24 cellular contexts compared by ENCODE assay signal in the genomic region with DNA sequence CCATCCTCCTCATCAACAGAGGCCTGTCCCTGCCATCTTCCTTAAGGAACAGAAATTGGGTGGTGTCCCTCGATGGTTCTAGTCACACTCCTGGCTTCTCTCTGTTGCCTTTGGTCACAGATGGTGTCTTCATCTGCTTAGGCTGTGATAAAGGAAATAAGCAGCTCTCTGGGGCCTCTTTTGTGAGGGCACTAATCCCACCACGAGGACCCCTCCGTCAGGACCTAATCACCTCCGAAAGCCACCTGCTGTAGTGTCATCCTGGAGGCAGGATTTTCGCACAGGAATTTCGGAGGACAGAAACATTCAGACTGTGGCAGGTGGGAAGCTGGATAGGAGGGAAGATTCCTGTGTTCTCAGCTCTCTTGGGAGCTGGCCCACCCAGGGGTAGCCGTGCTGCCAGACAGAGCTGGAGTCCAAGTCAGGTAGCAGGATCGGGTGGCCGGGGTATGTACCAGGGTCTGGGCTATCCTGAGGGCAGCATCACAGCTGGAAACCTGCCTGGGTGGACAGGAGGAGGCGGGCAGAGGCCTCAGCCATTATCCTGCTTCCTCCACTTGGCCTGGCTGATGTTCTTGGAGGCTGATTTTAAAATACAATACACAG. TPM values are rescaled to one million over a fixed set of nuclear protein-coding genes. Genes with fewer than 3 reads are reported as not detected.
A peak's percentile ranks its signal among the peaks of the same experiment; 100 is the strongest.
DNase-seq lines count a peak whose midpoint lies in the region; ATAC-seq and TF ChIP-seq lines count a peak whose summit lies in the region.
"Had no signal": no experiment of that assay in that cellular context is flagged by ENCODE, and none has a peak within 500 bp of the region (broad histone marks: within the 10 kb centered on the region; RNA-seq: fewer than 3 reads in every experiment).

No MANE protein-coding gene starts in this region.

- peaks cover 12 to 20% (median 13%) of the 10 kb centered on the region in 7 donors for H3K4me1 Mint-ChIP-seq in naive thymus-derived CD4-positive, alpha-beta T cell

- CTCF ChIA-PET in naive thymus-derived CD4-positive, alpha-beta T cell (lab: Charles Lee), result no interaction called here

- no peak overlapping the region for H3K4me3 Mint-ChIP-seq in naive thymus-derived CD4-positive, alpha-beta T cell
- H3K4me3 Mint-ChIP-seq: CD4-positive, alpha-beta memory T cell had no signal

- TF ChIP-seq CTCF in DND-41 (IDR thresholded peaks at IDR 0.05; ENCODE audit: borderline replicate concordance, extremely low read depth, low read length, poor library complexity, severe bottlenecking), result no peak
- TF ChIP-seq CTCF in WERI-Rb-1 (IDR thresholded peaks at IDR 0.05; ENCODE audit: low read depth, low read length), result no peak
- no peak for TF ChIP-seq CTCF in smooth muscle cell (IDR thresholded peaks at IDR 0.05; ENCODE audit: borderline replicate concordance, insufficient read depth, poor library complexity, severe bottlenecking)

- H4K8ac ChIP-seq in neuronal stem cell (ENCODE audit: low read depth, low read length), result no peak overlapping the region

- H3K9me3 Mint-ChIP-seq in naive thymus-derived CD4-positive, alpha-beta T cell, result peaks cover 0 to 12% (median 2%) of the 10 kb centered on the region in 11 donors

- H3K4me3 ChIP-seq in DND-41 (ENCODE audit: low read depth in 1 of 2, low read length in 2 of 2) (no peak overlapping the region), WERI-Rb-1 (ENCODE audit: low read depth, low read length) (no peak overlapping the region), neuronal stem cell (ENCODE audit: low read length in 2 of 2) (no peak overlapping the region), smooth muscle cell (no peak overlapping the region)
- H3K4me3 ChIP-seq in effector memory CD4-positive, alpha-beta T cell (ENCODE audit: insufficient read depth, low read depth, low read length, poor library complexity, severe bottlenecking), result no peak overlapping the region
- no peak overlapping the region for H3K4me3 ChIP-seq in naive thymus-derived CD4-positive, alpha-beta T cell (ENCODE audit: low read length)
- H3K4me3 ChIP-seq: A549, HAP-1, PC-9, SJSA1 had no signal

- H3K18ac ChIP-seq in neuronal stem cell (ENCODE audit: low read length), result peak overlapping the region; percentile 1

- H3K9ac ChIP-seq in DND-41 (ENCODE audit: low read depth, low read length), result no peak overlapping the region
- H3K9ac ChIP-seq in neuronal stem cell (ENCODE audit: low read depth, low read length, poor library complexity), result no peak overlapping the region
- no peak overlapping the region for H3K9ac ChIP-seq in smooth muscle cell (ENCODE audit: low read depth)

- H3K36me3 ChIP-seq in DND-41 (ENCODE audit: insufficient read depth, low read length) (peaks cover 64% of the 10 kb centered on the region), WERI-Rb-1 (peaks cover 53% of the 10 kb centered on the region), neuronal stem cell (replicated peaks in 1 of 2; ENCODE audit: control insufficient read depth in 2 of 2, insufficient read depth in 2 of 2, low read length in 2 of 2) (no peaks in the 10 kb centered on the region), smooth muscle cell (ENCODE audit: low read depth) (peaks cover 6% of the 10 kb centered on the region)
- H3K36me3 ChIP-seq in effector memory CD4-positive, alpha-beta T cell (ENCODE audit: control insufficient read depth, insufficient read depth, low read length), result no peaks in the 10 kb centered on the region
- H3K36me3 ChIP-seq in naive thymus-derived CD4-positive, alpha-beta T cell (ENCODE audit: control insufficient read depth in 2 of 3, insufficient read depth in 3 of 3, low read length in 3 of 3), result no peaks in the 10 kb centered on the region

- peak overlapping the region; percentile 25 for H3K27ac ChIP-seq in DND-41 (ENCODE audit: low read length)
- peak overlapping the region; percentile 73 for H3K27ac ChIP-seq in WERI-Rb-1
- no peak overlapping the region for H3K27ac ChIP-seq in neuronal stem cell (replicated peaks; ENCODE audit: low read length)
- H3K27ac ChIP-seq in effector memory CD4-positive, alpha-beta T cell (ENCODE audit: insufficient read depth, low read length, poor library complexity, severe bottlenecking), result no peak overlapping the region
- no peak overlapping the region for H3K27ac ChIP-seq in naive thymus-derived CD4-positive, alpha-beta T cell (ENCODE audit: low read depth, low read length)
- H3K27ac ChIP-seq in smooth muscle cell (ENCODE audit: low read depth), result no peak overlapping the region
- H3K27ac ChIP-seq: A549, PC-9, SJSA1 had no signal

- ATAC-seq in DND-41 (ENCODE audit: insufficient read depth, low read depth) (no peak), esophagus mucosa (no peak)
- ATAC-seq in naive thymus-derived CD4-positive, alpha-beta T cell, result no peak
- ATAC-seq: A549 had no signal

- no peaks in the 10 kb centered on the region for H3K27me3 Mint-ChIP-seq in naive thymus-derived CD4-positive, alpha-beta T cell
- H3K27me3 Mint-ChIP-seq: CD4-positive, alpha-beta memory T cell had no signal

- no peak overlapping the region for H2BK15ac ChIP-seq in neuronal stem cell (ENCODE audit: low read length)

- WGBS in neuronal stem cell (ENCODE audit: extremely low coverage in 2 of 2, insufficient read length in 2 of 2, insufficient replicate concordance in 1 of 2), 2 donors, result no CpG with 5 or more reads among the region's 10 CpGs
- WGBS in smooth muscle cell (ENCODE audit: low lambda C conversion rate), result 91% methylated on average over 10 of the region's 10 CpGs

- peaks cover 0 to 27% (median 0%) of the 10 kb centered on the region in 5 donors for H3K36me3 Mint-ChIP-seq in naive thymus-derived CD4-positive, alpha-beta T cell

- no peak overlapping the region for H2AFZ ChIP-seq in DND-41 (ENCODE audit: low read depth, low read length)
- H2AFZ ChIP-seq in neuronal stem cell (ENCODE audit: low read length), result no peak overlapping the region
- no peak overlapping the region for H2AFZ ChIP-seq in smooth muscle cell (ENCODE audit: low read depth)
- H2AFZ ChIP-seq: PC-9 had no signal

- H2BK120ac ChIP-seq in neuronal stem cell (ENCODE audit: low read depth, low read length), result no peak overlapping the region

- no peak overlapping the region for H2BK5ac ChIP-seq in neuronal stem cell (ENCODE audit: low read length)

- H3K79me2 ChIP-seq in DND-41 (ENCODE audit: insufficient read depth, low read length) (peaks cover 50% of the 10 kb centered on the region), smooth muscle cell (ENCODE audit: low read depth) (no peaks in the 10 kb centered on the region)

- H3K14ac ChIP-seq in neuronal stem cell (ENCODE audit: low read length), result no peak overlapping the region

- no peak overlapping the region for H2BK12ac ChIP-seq in neuronal stem cell (ENCODE audit: low read length)

- DNase-seq in DND-41 (no peak), NCI-H524 treated with DMSO at 0.1 percent for 48 hours (lab: John Stamatoyannopoulos, UW) (peak; percentile 84), WERI-Rb-1 (peak; percentile 92), neuronal stem cell (ENCODE audit: low spot score) (no peak), smooth muscle cell (lab: John Stamatoyannopoulos, UW; ENCODE audit: unreplicated experiment) (no peak)
- no peak for DNase-seq in effector memory CD4-positive, alpha-beta T cell
- DNase-seq in naive thymus-derived CD4-positive, alpha-beta T cell, result no peak
- DNase-seq: C1 segment of cervical spinal cord; CD4-positive, alpha-beta memory T cell; COR-L47; DMS 273 treated with DMSO at 0.1 percent for 48 hours; DMS79; GOT3; IMR-90; KG1; MM.1S; NCI-H2029; NK-92 treated with Interleukin-12 subunit alpha and Interleukin-12 subunit beta, amount 100 ng/mL, for 24 hours; PC-9; Right ventricle myocardium superior had no signal

- no peaks in the 10 kb centered on the region for H3K79me1 ChIP-seq in neuronal stem cell (ENCODE audit: low read depth, low read length)

- no peaks in the 10 kb centered on the region for H3F3A ChIP-seq in smooth muscle cell (ENCODE audit: low read depth)

- H3K23ac ChIP-seq in neuronal stem cell (ENCODE audit: low read depth, low read length, poor library complexity), result peak overlapping the region; percentile 86

- intact Hi-C loops in naive thymus-derived CD4-positive, alpha-beta T cell (cut with micrococcal nuclease), result loop anchor here in 1 of 2 donors (10.0 kb wide), 1 partner anchor 369 kb away; a partner anchor contains a TSS

- POLR2A ChIA-PET in naive thymus-derived CD4-positive, alpha-beta T cell (lab: Charles Lee), result interaction anchor here (0.6 kb wide), 1 partner anchor 339 kb away, joined by 3 read pairs; no protein-coding TSS in a partner anchor

- H4K20me1 ChIP-seq in DND-41 (ENCODE audit: insufficient read depth, low read length), result peaks cover 4% of the 10 kb centered on the region; the same call in 1 of the 2 replicates
- H4K20me1 ChIP-seq in smooth muscle cell (ENCODE audit: low read depth), result no peaks in the 10 kb centered on the region

- H3K27me3 ChIP-seq in DND-41 (ENCODE audit: insufficient read depth, low read length, poor library complexity), result no peaks in the 10 kb centered on the region
- H3K27me3 ChIP-seq in WERI-Rb-1 (ENCODE audit: insufficient read depth, low read depth, severe bottlenecking), result no peaks in the 10 kb centered on the region
- no peaks in the 10 kb centered on the region for H3K27me3 ChIP-seq in neuronal stem cell (ENCODE audit: control insufficient read depth in 3 of 3, insufficient read depth in 3 of 3, low read depth in 1 of 3, low read length in 3 of 3)
- H3K27me3 ChIP-seq in effector memory CD4-positive, alpha-beta T cell (replicated peaks; ENCODE audit: control insufficient read depth, insufficient read depth, low read length, poor library complexity, severe bottlenecking), result no peaks in the 10 kb centered on the region
- H3K27me3 ChIP-seq in naive thymus-derived CD4-positive, alpha-beta T cell (ENCODE audit: control insufficient read depth in 2 of 2, insufficient read depth in 2 of 2, low read length in 2 of 2), result no peaks in the 10 kb centered on the region
- no peaks in the 10 kb centered on the region for H3K27me3 ChIP-seq in smooth muscle cell (ENCODE audit: low read depth)
- H3K27me3 ChIP-seq: SJSA1 had no signal

- no peak overlapping the region for H3K4me2 ChIP-seq in DND-41 (ENCODE audit: insufficient read depth, low read length)
- no peak overlapping the region for H3K4me2 ChIP-seq in neuronal stem cell (ENCODE audit: insufficient read depth, low read length, poor library complexity, severe bottlenecking)
- H3K4me2 ChIP-seq in smooth muscle cell, result no peak overlapping the region
- H3K4me2 ChIP-seq: A549, PC-9 had no signal

- H2AK5ac ChIP-seq in neuronal stem cell (ENCODE audit: low read depth, low read length), result no peak overlapping the region

- H3K4ac ChIP-seq in neuronal stem cell (ENCODE audit: low read length), result no peak overlapping the region

- no peak overlapping the region for H4K91ac ChIP-seq in neuronal stem cell (ENCODE audit: low read depth, low read length, poor library complexity)

- no peaks in the 10 kb centered on the region for H3K9me3 ChIP-seq in DND-41 (ENCODE audit: insufficient read depth, low read length, severe bottlenecking)
- peaks cover 5% of the 10 kb centered on the region for H3K9me3 ChIP-seq in WERI-Rb-1 (ENCODE audit: severe bottlenecking)
- H3K9me3 ChIP-seq in neuronal stem cell (replicated peaks in 1 of 2; ENCODE audit: control insufficient read depth in 2 of 2, insufficient read depth in 1 of 2, low read depth in 1 of 2, low read length in 2 of 2), result peaks cover 0 to 12% of the 10 kb centered on the region in 2 donors
- H3K9me3 ChIP-seq in effector memory CD4-positive, alpha-beta T cell (ENCODE audit: control insufficient read depth, low read length), result no peaks in the 10 kb centered on the region
- no peaks in the 10 kb centered on the region for H3K9me3 ChIP-seq in naive thymus-derived CD4-positive, alpha-beta T cell (ENCODE audit: control insufficient read depth in 2 of 3, low read length in 3 of 3)
- H3K9me3 ChIP-seq in smooth muscle cell (replicated peaks; ENCODE audit: low read depth), result peaks cover 5% of the 10 kb centered on the region
- H3K9me3 ChIP-seq: HAP-1, SJSA1 had no signal

- H3K4me1 ChIP-seq in DND-41 (ENCODE audit: insufficient read depth, low read length), result peaks cover 49% of the 10 kb centered on the region
- H3K4me1 ChIP-seq in neuronal stem cell (ENCODE audit: control insufficient read depth in 2 of 2, insufficient read depth in 1 of 2, low read depth in 1 of 2, low read length in 2 of 2), result peaks cover 0 to 9% of the 10 kb centered on the region in 2 donors
- H3K4me1 ChIP-seq in effector memory CD4-positive, alpha-beta T cell (ENCODE audit: control insufficient read depth, insufficient read depth, low read length, poor library complexity, severe bottlenecking), result no peaks in the 10 kb centered on the region
- peaks cover 0 to 4% of the 10 kb centered on the region in 2 donors for H3K4me1 ChIP-seq in naive thymus-derived CD4-positive, alpha-beta T cell (ENCODE audit: control insufficient read depth in 2 of 2, insufficient read depth in 2 of 2, low read length in 2 of 2)
- no peaks in the 10 kb centered on the region for H3K4me1 ChIP-seq in smooth muscle cell (ENCODE audit: low read depth)

- H3K27ac Mint-ChIP-seq in naive thymus-derived CD4-positive, alpha-beta T cell, result no peak overlapping the region
- H3K27ac Mint-ChIP-seq: CD4-positive, alpha-beta memory T cell had no signal

RNA-seq across cellular contexts. Expression of a gene that starts 59.5 kb away (rescaled TPM):
- 4.1 TPM for polyA plus RNA-seq in neuronal stem cell (2013, experiment 1 of 2)
- 4.5 TPM for polyA plus RNA-seq in neuronal stem cell (2013, experiment 2 of 2)
- total RNA-seq in naive thymus-derived CD4-positive, alpha-beta T cell, result 10 to 100 TPM in 1 of 5 experiments, 1 to 10 TPM in 2, under 1 TPM in 2; 0.30 to 10.1 (median 1.0) TPM
- under 1 TPM in 1 of 2 donors, not detected in 1; 0.20 TPM for polyA plus RNA-seq in naive thymus-derived CD4-positive, alpha-beta T cell
- total RNA-seq in esophagus mucosa (0.68 TPM), smooth muscle cell (2.2 TPM in 2 replicates)
- polyA plus RNA-seq in smooth muscle cell, result 1.1 and 1.2 TPM in 2 replicates

Comparison
In these comparisons a context has a peak if more than half of its experiments do, and no peak if none do; other contexts are left out.
1. DNase-seq: peak in NCI-H524 treated with DMSO at 0.1 percent for 48 hours (single experiment) and WERI-Rb-1 (single experiment); none in DND-41 (single experiment), neuronal stem cell (single experiment), effector memory CD4-positive, alpha-beta T cell (0 of 3), naive thymus-derived CD4-positive, alpha-beta T cell (0 of 9) and smooth muscle cell (single experiment).
2. H3K27ac ChIP-seq: peak in DND-41 (single experiment) and WERI-Rb-1 (single experiment); none in neuronal stem cell (single experiment), effector memory CD4-positive, alpha-beta T cell (single experiment), naive thymus-derived CD4-positive, alpha-beta T cell (single experiment) and smooth muscle cell (single experiment).